ENCODE assay signal across 1 cellular context in genomic region chr6:109498049-109498448, GRCh38.
TF ChIP-seq lines count a peak whose summit lies in the region.

No MANE protein-coding gene starts in this region.

TF ChIP-seq in GM23338, 12 proteins besides CTCF, POLR2A, EP300 and RAD21 (continued from another document):
- TF ChIP-seq, protein P1, sequence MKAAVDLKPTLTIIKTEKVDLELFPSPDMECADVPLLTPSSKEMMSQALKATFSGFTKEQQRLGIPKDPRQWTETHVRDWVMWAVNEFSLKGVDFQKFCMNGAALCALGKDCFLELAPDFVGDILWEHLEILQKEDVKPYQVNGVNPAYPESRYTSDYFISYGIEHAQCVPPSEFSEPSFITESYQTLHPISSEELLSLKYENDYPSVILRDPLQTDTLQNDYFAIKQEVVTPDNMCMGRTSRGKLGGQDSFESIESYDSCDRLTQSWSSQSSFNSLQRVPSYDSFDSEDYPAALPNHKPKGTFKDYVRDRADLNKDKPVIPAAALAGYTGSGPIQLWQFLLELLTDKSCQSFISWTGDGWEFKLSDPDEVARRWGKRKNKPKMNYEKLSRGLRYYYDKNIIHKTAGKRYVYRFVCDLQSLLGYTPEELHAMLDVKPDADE (IDR thresholded peaks at IDR 0.05), result no peak
- no peak for TF ChIP-seq POLR2AphosphoS5 (IDR thresholded peaks at IDR 0.05; ENCODE audit: low read depth)
- no peak for TF ChIP-seq EZH2 (IDR thresholded peaks at IDR 0.05; ENCODE audit: low read depth, unreplicated experiment)
- no peak for TF ChIP-seq REST (IDR thresholded peaks at IDR 0.05; ENCODE audit: unreplicated experiment)
